In the genomic region with DNA sequence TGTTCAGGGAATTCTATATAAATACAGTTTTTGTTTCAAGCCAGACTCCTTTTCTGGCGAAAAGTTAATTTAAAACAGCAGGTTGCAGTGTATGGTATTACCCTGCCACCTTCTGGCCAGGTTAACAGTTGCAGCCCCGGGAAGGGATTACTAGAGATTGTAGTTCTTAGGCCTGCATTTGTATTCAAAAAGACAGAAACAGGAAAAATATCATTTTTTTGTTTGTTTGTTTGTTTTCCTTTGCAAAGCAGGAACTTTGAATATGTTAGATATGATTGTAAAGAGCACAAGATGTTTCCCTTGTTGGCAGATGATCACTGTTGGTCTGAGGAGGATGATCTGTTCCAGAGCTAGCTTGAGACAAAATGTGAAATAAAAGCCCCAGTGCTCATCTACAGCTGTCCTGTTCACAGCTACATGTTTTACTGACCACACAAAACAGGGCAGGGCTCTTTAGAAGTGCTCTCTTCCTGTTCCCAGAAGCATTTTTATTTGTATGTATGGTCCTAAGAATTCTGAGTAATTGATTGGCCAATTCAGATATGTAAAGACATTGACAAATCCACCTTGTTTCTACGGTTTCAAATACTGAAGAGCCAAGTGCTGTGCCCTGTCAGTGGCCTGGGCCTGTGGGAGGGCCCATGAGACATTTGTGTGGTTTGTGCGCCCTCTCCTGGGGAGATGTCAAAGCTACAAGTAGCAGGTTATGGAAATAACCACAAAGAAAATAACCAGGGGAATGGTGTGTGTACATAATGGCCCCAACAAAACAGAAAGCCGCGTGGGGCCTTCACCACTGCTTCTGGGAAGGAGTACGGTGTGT, we compare ENCODE assay signal across 8 cellular contexts. TPM values are rescaled to one million over a fixed set of nuclear protein-coding genes. Genes with fewer than 3 reads are reported as not detected.
A peak's percentile ranks its signal among the peaks of the same experiment; 100 is the strongest.
DNase-seq lines count a peak whose midpoint lies in the region; ATAC-seq lines count a peak whose summit lies in the region.

No MANE protein-coding gene starts in this region.

- no peaks in the 10 kb centered on the region for H3K36me3 Mint-ChIP-seq in CD8-positive, alpha-beta memory T cell

- DNase-seq in CD8-positive, alpha-beta memory T cell, result peak; percentile 33 to 65 (median 53)
- DNase-seq in NOMO-1 treated with DMSO at 0.1 percent for 48 hours (lab: John Stamatoyannopoulos, UW; ENCODE audit: unreplicated experiment) (peak; percentile 53), epidermal melanocyte (ENCODE audit: insufficient read length, low spot score) (peak; percentile 60), mucosa of gallbladder (ENCODE audit: low spot score) (peak; percentile 82)
- DNase-seq in activated CD8-positive, alpha-beta memory T cell treated with anti-CD3 and anti-CD28 coated beads, Interleukin-2, amount 50 U/mL, for 24 hours (ENCODE audit: extremely low read depth), result peak; percentile 43
- DNase-seq in stimulated activated CD8-positive, alpha-beta memory T cell treated with anti-CD3 and anti-CD28 coated beads, Interleukin-4, amount 100 ng/mL, for 48 hours, result peak; percentile 86

- no peaks in the 10 kb centered on the region for H3K9me3 ChIP-seq in CD8-positive, alpha-beta memory T cell (ENCODE audit: low read length)

- no peaks in the 10 kb centered on the region for H3K9me3 Mint-ChIP-seq in CD8-positive, alpha-beta memory T cell

- ATAC-seq in GM19438 (IDR thresholded peaks at IDR 0.05; ENCODE audit: low read depth, unreplicated experiment), result peak; percentile 98
- ATAC-seq in HG03520 (IDR thresholded peaks at IDR 0.05; ENCODE audit: unreplicated experiment), result peak; percentile 89

- POLR2A ChIA-PET in CD8-positive, alpha-beta memory T cell (lab: Charles Lee), result no interaction called here

- H3K27ac Mint-ChIP-seq in CD8-positive, alpha-beta memory T cell, result peak overlapping the region in 6 of 8 donors; percentile 45 to 87 (median 76)

- H3K27me3 Mint-ChIP-seq in CD8-positive, alpha-beta memory T cell, result peaks cover 5 to 35% of the 10 kb centered on the region in 2 donors

- peaks cover 5 to 7% (median 6%) of the 10 kb centered on the region in 3 donors for H3K4me1 Mint-ChIP-seq in CD8-positive, alpha-beta memory T cell

- H3K27me3 ChIP-seq in CD8-positive, alpha-beta memory T cell (ENCODE audit: insufficient read depth, low read length, poor library complexity, severe bottlenecking), result no peaks in the 10 kb centered on the region

- peaks cover 5% of the 10 kb centered on the region for H3K4me1 ChIP-seq in CD8-positive, alpha-beta memory T cell (ENCODE audit: insufficient read depth, low read length)

- H3K27ac ChIP-seq in CD8-positive, alpha-beta memory T cell (ENCODE audit: low read depth, low read length), result no peak overlapping the region

- H3K36me3 ChIP-seq in CD8-positive, alpha-beta memory T cell (ENCODE audit: insufficient read depth, low read length), result no peaks in the 10 kb centered on the region

- CTCF ChIA-PET in CD8-positive, alpha-beta memory T cell (lab: Charles Lee), result interaction anchor here (1.2 to 4.2 kb wide), 6 partner anchors 11 to 344 kb away, joined by 4 to 27 read pairs (median 10); no protein-coding TSS in a partner anchor

- no peak overlapping the region for H3K4me3 ChIP-seq in CD8-positive, alpha-beta memory T cell (ENCODE audit: low read length)

- H3K4me3 Mint-ChIP-seq in CD8-positive, alpha-beta memory T cell, result no peak overlapping the region

RNA-seq across cellular contexts. Expression of a gene that starts 57.9 kb away (rescaled TPM):
- total RNA-seq in CD8-positive, alpha-beta memory T cell, result not detected
- polyA plus RNA-seq in CD8-positive, alpha-beta memory T cell, result not detected
- total RNA-seq in mucosa of gallbladder, result not detected
